ENCODE assay signal across 11 cellular contexts in the genomic region with DNA sequence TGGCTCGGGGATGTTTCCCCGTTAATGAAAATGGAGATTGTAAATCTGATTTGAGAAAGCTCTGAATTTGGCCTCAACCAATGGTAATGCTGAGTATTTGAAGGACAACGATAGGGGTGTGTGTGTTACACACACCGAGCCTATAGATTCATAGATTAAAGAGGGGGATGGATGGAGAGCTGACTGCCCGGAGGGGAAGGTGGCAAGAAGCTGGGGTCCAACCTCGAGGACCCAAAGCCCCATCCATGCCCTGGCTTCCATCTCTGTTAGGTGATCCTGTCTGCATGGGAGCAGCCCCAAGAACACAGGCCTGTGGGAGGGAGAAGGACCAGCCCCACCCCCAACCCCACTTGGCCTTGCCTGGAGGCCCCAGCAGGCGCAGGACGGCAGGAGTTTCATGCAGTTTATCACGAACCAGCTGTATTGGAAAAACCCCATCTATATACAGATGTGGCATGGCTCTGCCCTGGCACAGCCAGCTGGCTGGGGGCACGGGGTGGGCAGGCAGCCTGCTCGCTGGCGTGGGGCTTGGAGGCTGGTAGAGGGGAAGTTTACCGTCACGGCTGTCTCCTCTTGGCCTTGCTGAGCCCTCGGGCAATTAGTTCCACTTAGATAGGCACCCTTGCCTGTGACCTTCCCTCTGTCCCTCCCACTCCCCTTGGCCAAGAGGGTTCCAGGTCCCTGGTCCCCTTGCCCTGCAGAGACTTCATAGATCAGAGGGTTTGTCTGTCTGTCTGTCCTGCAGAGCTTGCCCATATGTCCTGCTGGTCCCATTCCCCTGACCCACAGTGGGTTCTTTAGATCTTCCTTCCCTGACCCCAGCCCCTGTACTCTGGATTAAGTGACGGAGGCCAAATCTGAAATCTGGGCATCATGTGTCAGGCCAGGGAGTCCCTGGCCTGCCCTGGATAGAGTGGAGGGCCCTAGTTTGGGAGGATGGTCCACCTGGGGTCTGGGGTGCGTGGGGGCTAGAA. TPM values are rescaled to one million over a fixed set of nuclear protein-coding genes. Genes with fewer than 3 reads are reported as not detected.
DNase-seq lines count a peak whose midpoint lies in the region; ATAC-seq and TF ChIP-seq lines count a peak whose summit lies in the region.
"Had no signal": no experiment of that assay in that cellular context is flagged by ENCODE, and none has a peak within 500 bp of the region (broad histone marks: within the 10 kb centered on the region; RNA-seq: fewer than 3 reads in every experiment).

No MANE protein-coding gene starts in this region.

- CTCF ChIA-PET in Panc1 (lab: Charles Lee), result no interaction called here

- in situ Hi-C loops in Panc1 (cut with HindIII; ENCODE audit: low pct_unique_long_range_greater_than_20kb, low sequenced_read_pairs), result no loop called here

- no peak overlapping the region for H3K4me3 ChIP-seq in Panc1 (ENCODE audit: low read depth in 2 of 2, low read length in 2 of 2)
- peak overlapping the region; percentile 46 to 66 for H3K4me3 ChIP-seq in gastroesophageal sphincter

- WGBS in gastroesophageal sphincter (ENCODE audit: low coverage in 1 of 2), 2 donors, result 38 to 43% methylated on average over 5 to 9 of the region's 17 CpGs

- no peaks in the 10 kb centered on the region for H3K9me3 ChIP-seq in Panc1 (ENCODE audit: control insufficient read depth, insufficient read depth, low read depth, low read length)
- no peaks in the 10 kb centered on the region for H3K9me3 ChIP-seq in gastroesophageal sphincter

- no peak for TF ChIP-seq POLR2A in gastroesophageal sphincter (IDR thresholded peaks at IDR 0.05)

- no peaks in the 10 kb centered on the region for H3K36me3 ChIP-seq in Panc1 (ENCODE audit: control insufficient read depth, insufficient read depth, low read length)
- H3K36me3 ChIP-seq in gastroesophageal sphincter, result no peaks in the 10 kb centered on the region

- ATAC-seq in GM18868 (IDR thresholded peaks at IDR 0.05; ENCODE audit: unreplicated experiment) (peak; percentile 41), Panc1 (peak; percentile 22; the same call in 1 of the 2 replicates), gastroesophageal sphincter (no peak), HG03045 (IDR thresholded peaks at IDR 0.05; ENCODE audit: unreplicated experiment) (no peak), HG03432 (IDR thresholded peaks at IDR 0.05; ENCODE audit: unreplicated experiment) (no peak)
- ATAC-seq: activated CD4-positive, CD25-positive, alpha-beta regulatory T cell treated with anti-CD3 and anti-CD28 coated beads, Interleukin-2, amount 50 U/mL, for 24 hours had no signal

- no peaks in the 10 kb centered on the region for H3K27me3 ChIP-seq in Panc1 (ENCODE audit: control insufficient read depth, insufficient read depth, low read length)
- H3K27me3 ChIP-seq in gastroesophageal sphincter, result no peaks in the 10 kb centered on the region

- intact Hi-C loops in Panc1 (cut with micrococcal nuclease; ENCODE audit: unreplicated experiment), result no loop called here

- BruUV-seq in Panc1 (replicated peaks; lab: Mats Ljungman, UMichigan), result no TSS peak

- POLR2A ChIA-PET in Panc1 (lab: Charles Lee), result no interaction called here

- peak overlapping the region; percentile 44; the same call in 1 of the 2 replicates for H3K27ac ChIP-seq in Panc1 (ENCODE audit: low read length)
- peak overlapping the region; percentile 86 to 95 (median 92) for H3K27ac ChIP-seq in gastroesophageal sphincter

- TF ChIP-seq EP300 in gastroesophageal sphincter (IDR thresholded peaks at IDR 0.05), result no peak

- H3K4me1 ChIP-seq in Panc1 (ENCODE audit: control insufficient read depth, insufficient read depth, low read length) (peaks cover 38% of the 10 kb centered on the region), gastroesophageal sphincter (peaks cover 15 to 78% (median 36%) of the 10 kb centered on the region in 3 donors)

- no peak for DNase-seq in Panc1 (ENCODE audit: low read depth, low spot score)
- DNase-seq in retina, result peak; percentile 45
- no peak for DNase-seq in NCI-H1694 treated with DMSO at 0.1 percent for 48 hours (lab: John Stamatoyannopoulos, UW)
- no peak for DNase-seq in NCI-H2029 (lab: John Stamatoyannopoulos, UW)
- DNase-seq: NCI-H526 treated with DMSO at 0.1 percent for 48 hours had no signal

- TF ChIP-seq CTCF in Panc1 (IDR thresholded peaks at IDR 0.05) (no peak), gastroesophageal sphincter (IDR thresholded peaks at IDR 0.05) (no peak)

RNA-seq across cellular contexts. Expression of a gene that starts 3.0 kb away (rescaled TPM):
- total RNA-seq in Panc1 (2021; ENCODE audit: unreplicated experiment) (0.10 TPM), gastroesophageal sphincter (100 to 1,000 TPM; 143 to 505 (median 229) TPM)
- 0.17 TPM for polyA plus RNA-seq in Panc1 (2012; ENCODE audit: insufficient read length)

RNA-seq across cellular contexts. Expression of a gene that starts 7.0 kb away (rescaled TPM):
- total RNA-seq in Panc1 (2021; ENCODE audit: unreplicated experiment) (0.57 TPM), gastroesophageal sphincter (1 to 10 TPM in 1 of 4 donors, under 1 TPM in 2, not detected in 1; 0.08 to 3.0 (median 0.20) TPM)
- 0.63 TPM for polyA plus RNA-seq in Panc1 (2012; ENCODE audit: insufficient read length)

RNA-seq across cellular contexts. Expression of a gene that starts 10.8 kb away (rescaled TPM):
- total RNA-seq in Panc1 (2021; ENCODE audit: unreplicated experiment) (not detected), gastroesophageal sphincter (not detected)
- not detected for polyA plus RNA-seq in Panc1 (2012; ENCODE audit: insufficient read length)
- polyA plus RNA-seq: adipose tissue had no signal

RNA-seq across cellular contexts. Expression of a gene that starts 28.8 kb away (rescaled TPM):
- not detected for total RNA-seq in Panc1 (2021; ENCODE audit: unreplicated experiment)
- not detected for polyA plus RNA-seq in Panc1 (2012; ENCODE audit: insufficient read length)
- total RNA-seq in gastroesophageal sphincter, result 1 to 10 TPM in 2 of 4 donors, under 1 TPM in 2; 0.20 to 1.9 (median 0.82) TPM

RNA-seq across cellular contexts. Expression of a gene that starts 38.9 kb away (rescaled TPM):
- total RNA-seq in Panc1 (2021; ENCODE audit: unreplicated experiment) (41.6 TPM), gastroesophageal sphincter (10 to 100 TPM; 24.0 to 65.7 (median 29.0) TPM)
- 52.1 TPM for polyA plus RNA-seq in Panc1 (2012; ENCODE audit: insufficient read length)

Comparison
In these comparisons a context has a peak if more than half of its experiments do, and no peak if none do; other contexts are left out.
1. ATAC-seq: peak in GM18868 (single experiment) and Panc1 (single experiment); none in gastroesophageal sphincter (single experiment), HG03045 (single experiment) and HG03432 (single experiment).
2. H3K4me3 ChIP-seq: peak in gastroesophageal sphincter (2 of 2); none in Panc1 (0 of 2).
3. RNA of a gene that starts 3.0 kb away (total RNA-seq): 143 to 505 TPM in gastroesophageal sphincter; 0.10 TPM in Panc1 (single experiment); every median in the first group is over 100 times any median in the second.